ENCODE assay signal across 1 cellular context in genomic region chr17:33689725-33690124, GRCh38.
TF ChIP-seq lines count a peak whose summit lies in the region.

No MANE protein-coding gene starts in this region.

TF ChIP-seq in H1, 55 proteins besides CTCF, POLR2A, EP300 and RAD21:
- TF ChIP-seq, protein P1, sequence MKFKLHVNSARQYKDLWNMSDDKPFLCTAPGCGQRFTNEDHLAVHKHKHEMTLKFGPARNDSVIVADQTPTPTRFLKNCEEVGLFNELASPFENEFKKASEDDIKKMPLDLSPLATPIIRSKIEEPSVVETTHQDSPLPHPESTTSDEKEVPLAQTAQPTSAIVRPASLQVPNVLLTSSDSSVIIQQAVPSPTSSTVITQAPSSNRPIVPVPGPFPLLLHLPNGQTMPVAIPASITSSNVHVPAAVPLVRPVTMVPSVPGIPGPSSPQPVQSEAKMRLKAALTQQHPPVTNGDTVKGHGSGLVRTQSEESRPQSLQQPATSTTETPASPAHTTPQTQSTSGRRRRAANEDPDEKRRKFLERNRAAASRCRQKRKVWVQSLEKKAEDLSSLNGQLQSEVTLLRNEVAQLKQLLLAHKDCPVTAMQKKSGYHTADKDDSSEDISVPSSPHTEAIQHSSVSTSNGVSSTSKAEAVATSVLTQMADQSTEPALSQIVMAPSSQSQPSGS (IDR thresholded peaks at IDR 0.05; ENCODE audit: low read length), result no peak
- no peak for TF ChIP-seq POLR2AphosphoS5 (IDR thresholded peaks at IDR 0.05; ENCODE audit: low read depth, low read length)
- TF ChIP-seq BCL11A (IDR thresholded peaks at IDR 0.05; ENCODE audit: low read depth in 2 of 2, low read length in 2 of 2), result no peak
- TF ChIP-seq JUND (IDR thresholded peaks at IDR 0.05; ENCODE audit: low read length), result no peak
- no peak for TF ChIP-seq SIRT6 (IDR thresholded peaks at IDR 0.05; ENCODE audit: low read length)
- no peak for TF ChIP-seq GTF2F1 (IDR thresholded peaks at IDR 0.05; ENCODE audit: borderline replicate concordance, low read depth, low read length)
- no peak for TF ChIP-seq MAX (IDR thresholded peaks at IDR 0.05)
- TF ChIP-seq SRF (IDR thresholded peaks at IDR 0.05; ENCODE audit: low read depth, low read length), result no peak
- no peak for TF ChIP-seq HDAC6 (IDR thresholded peaks at IDR 0.05; ENCODE audit: low read depth, low read length)
- TF ChIP-seq JUN (IDR thresholded peaks at IDR 0.05; ENCODE audit: low read depth, low read length), result no peak
- TF ChIP-seq, protein P2, sequence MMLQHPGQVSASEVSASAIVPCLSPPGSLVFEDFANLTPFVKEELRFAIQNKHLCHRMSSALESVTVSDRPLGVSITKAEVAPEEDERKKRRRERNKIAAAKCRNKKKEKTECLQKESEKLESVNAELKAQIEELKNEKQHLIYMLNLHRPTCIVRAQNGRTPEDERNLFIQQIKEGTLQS (IDR thresholded peaks at IDR 0.05; ENCODE audit: insufficient read depth, low read depth, low read length), result no peak
- no peak for TF ChIP-seq NRF1 (IDR thresholded peaks at IDR 0.05; ENCODE audit: low read depth, low read length)
- no peak for TF ChIP-seq CHD2 (IDR thresholded peaks at IDR 0.05; ENCODE audit: low read length)
- no peak for TF ChIP-seq CTBP2 (IDR thresholded peaks at IDR 0.05; ENCODE audit: borderline replicate concordance, insufficient read depth, insufficient read length, low read length)
- no peak for TF ChIP-seq EZH2 (IDR thresholded peaks at IDR 0.05; ENCODE audit: low read depth, low read length, severe bottlenecking)
- no peak for TF ChIP-seq CREB1 (IDR thresholded peaks at IDR 0.05)
